15 cellular contexts compared by ENCODE assay signal in genomic region chr1:1148061-1148460, GRCh38. TPM values are rescaled to one million over a fixed set of nuclear protein-coding genes. Genes with fewer than 3 reads are reported as not detected.
DNase-seq lines count a peak whose midpoint lies in the region; ATAC-seq, FAIRE-seq and TF ChIP-seq lines count a peak whose summit lies in the region.
"Had no signal": no experiment of that assay in that cellular context is flagged by ENCODE, and none has a peak within 500 bp of the region (broad histone marks: within the 10 kb centered on the region; RNA-seq: fewer than 3 reads in every experiment).

No MANE protein-coding gene starts in this region.

- ATAC-seq in activated naive CD8-positive, alpha-beta T cell treated with anti-CD3 and anti-CD28 coated beads, Interleukin-2, amount 50 U/mL, for 24 hours = no peak
- no peak for ATAC-seq in T-helper 17 cell
- ATAC-seq in stimulated activated memory B cell treated with anti-CD40 and anti-IgM and Interleukin-4, amounts not matched to agents 10 μg/mL and 1 μg/mL and 100 μg/mL, for 72 hours = no peak
- no peak for ATAC-seq in HG02759 (IDR thresholded peaks at IDR 0.05; ENCODE audit: unreplicated experiment)
- ATAC-seq: HCT116 had no signal

- no peaks in the 10 kb centered on the region for H3K27me3 Mint-ChIP-seq in activated naive CD8-positive, alpha-beta T cell treated with anti-CD3 and anti-CD28 coated beads for 36 hours
- H3K27me3 Mint-ChIP-seq in activated naive CD8-positive, alpha-beta T cell treated with anti-CD3 and anti-CD28 coated beads, Interleukin-2, amount 50 U/mL, for 24 hours = no peaks in the 10 kb centered on the region
- H3K27me3 Mint-ChIP-seq in T-helper 17 cell (no peaks in the 10 kb centered on the region), endothelial cell (ENCODE audit: unreplicated experiment) (peaks cover 12% of the 10 kb centered on the region)
- no peaks in the 10 kb centered on the region for H3K27me3 Mint-ChIP-seq in stimulated activated memory B cell treated with anti-CD40 and anti-IgM and Interleukin-4, amounts not matched to agents 10 μg/mL and 1 μg/mL and 100 μg/mL, for 72 hours

- H3K9me3 Mint-ChIP-seq in activated naive CD8-positive, alpha-beta T cell treated with anti-CD3 and anti-CD28 coated beads for 36 hours = peaks cover 11% of the 10 kb centered on the region
- H3K9me3 Mint-ChIP-seq in activated naive CD8-positive, alpha-beta T cell treated with anti-CD3 and anti-CD28 coated beads, Interleukin-2, amount 50 U/mL, for 24 hours = peaks cover 10% of the 10 kb centered on the region
- peaks cover 10% of the 10 kb centered on the region for H3K9me3 Mint-ChIP-seq in endothelial cell (ENCODE audit: unreplicated experiment)
- H3K9me3 Mint-ChIP-seq in stimulated activated memory B cell treated with anti-CD40 and anti-IgM and Interleukin-4, amounts not matched to agents 10 μg/mL and 1 μg/mL and 100 μg/mL, for 72 hours = peaks cover 9% of the 10 kb centered on the region

- H3K9me3 ChIP-seq in T-helper 17 cell (ENCODE audit: control insufficient read depth, low read length, poor library complexity, severe bottlenecking) = no peaks in the 10 kb centered on the region

- no peak overlapping the region for H3K4me3 Mint-ChIP-seq in activated naive CD8-positive, alpha-beta T cell treated with anti-CD3 and anti-CD28 coated beads for 36 hours
- no peak overlapping the region for H3K4me3 Mint-ChIP-seq in activated naive CD8-positive, alpha-beta T cell treated with anti-CD3 and anti-CD28 coated beads, Interleukin-2, amount 50 U/mL, for 24 hours
- H3K4me3 Mint-ChIP-seq in T-helper 17 cell (no peak overlapping the region), endothelial cell (ENCODE audit: unreplicated experiment) (no peak overlapping the region)
- H3K4me3 Mint-ChIP-seq in stimulated activated memory B cell treated with anti-CD40 and anti-IgM and Interleukin-4, amounts not matched to agents 10 μg/mL and 1 μg/mL and 100 μg/mL, for 72 hours = no peak overlapping the region

- no peak for FAIRE-seq in RCC 7860 (lab: Jason Lieb, UNC)

- DNase-seq in activated naive CD8-positive, alpha-beta T cell treated with anti-CD3 and anti-CD28 coated beads for 36 hours = no peak
- DNase-seq in activated naive CD8-positive, alpha-beta T cell treated with anti-CD3 and anti-CD28 coated beads, Interleukin-2, amount 50 U/mL, for 24 hours = no peak
- DNase-seq in T-helper 17 cell (no peak), endothelial cell (ENCODE audit: low spot score) (no peak), RCC 7860 (ENCODE audit: low spot score) (no peak), NCI-H345 (lab: John Stamatoyannopoulos, UW) (no peak)
- DNase-seq: DMS53, IMR-90 had no signal

- no peak for TF ChIP-seq CTCF in endothelial cell (IDR thresholded peaks at IDR 0.05; ENCODE audit: unreplicated experiment)

- peaks cover 2% of the 10 kb centered on the region for H3K36me3 Mint-ChIP-seq in activated naive CD8-positive, alpha-beta T cell treated with anti-CD3 and anti-CD28 coated beads for 36 hours
- peaks cover 4% of the 10 kb centered on the region for H3K36me3 Mint-ChIP-seq in activated naive CD8-positive, alpha-beta T cell treated with anti-CD3 and anti-CD28 coated beads, Interleukin-2, amount 50 U/mL, for 24 hours (ENCODE audit: low read depth)
- H3K36me3 Mint-ChIP-seq in T-helper 17 cell (ENCODE audit: low read depth) = no peaks in the 10 kb centered on the region
- peaks cover 10% of the 10 kb centered on the region for H3K36me3 Mint-ChIP-seq in endothelial cell (ENCODE audit: low read depth, unreplicated experiment)
- H3K36me3 Mint-ChIP-seq in stimulated activated memory B cell treated with anti-CD40 and anti-IgM and Interleukin-4, amounts not matched to agents 10 μg/mL and 1 μg/mL and 100 μg/mL, for 72 hours = no peaks in the 10 kb centered on the region

- peaks cover 15% of the 10 kb centered on the region for H3K4me1 Mint-ChIP-seq in activated naive CD8-positive, alpha-beta T cell treated with anti-CD3 and anti-CD28 coated beads for 36 hours
- peaks cover 15% of the 10 kb centered on the region for H3K4me1 Mint-ChIP-seq in activated naive CD8-positive, alpha-beta T cell treated with anti-CD3 and anti-CD28 coated beads, Interleukin-2, amount 50 U/mL, for 24 hours
- peaks cover 12% of the 10 kb centered on the region for H3K4me1 Mint-ChIP-seq in T-helper 17 cell
- no peaks in the 10 kb centered on the region for H3K4me1 Mint-ChIP-seq in endothelial cell (ENCODE audit: unreplicated experiment)
- peaks cover 55% of the 10 kb centered on the region for H3K4me1 Mint-ChIP-seq in stimulated activated memory B cell treated with anti-CD40 and anti-IgM and Interleukin-4, amounts not matched to agents 10 μg/mL and 1 μg/mL and 100 μg/mL, for 72 hours

- H3K27ac Mint-ChIP-seq in activated naive CD8-positive, alpha-beta T cell treated with anti-CD3 and anti-CD28 coated beads for 36 hours = peak overlapping the region; percentile 34
- no peak overlapping the region for H3K27ac Mint-ChIP-seq in activated naive CD8-positive, alpha-beta T cell treated with anti-CD3 and anti-CD28 coated beads, Interleukin-2, amount 50 U/mL, for 24 hours
- peak overlapping the region; percentile 61 for H3K27ac Mint-ChIP-seq in T-helper 17 cell
- H3K27ac Mint-ChIP-seq in endothelial cell (ENCODE audit: unreplicated experiment) = peak overlapping the region; percentile 64
- peak overlapping the region; percentile 54 for H3K27ac Mint-ChIP-seq in stimulated activated memory B cell treated with anti-CD40 and anti-IgM and Interleukin-4, amounts not matched to agents 10 μg/mL and 1 μg/mL and 100 μg/mL, for 72 hours

RNA-seq across cellular contexts. Expression of gene TTLL10, which starts 25.6 kb away (rescaled TPM):
- not detected for total RNA-seq in activated naive CD8-positive, alpha-beta T cell treated with anti-CD3 and anti-CD28 coated beads for 36 hours
- total RNA-seq in T-helper 17 cell (1 to 10 TPM in 1 of 2 donors, under 1 TPM in 1; 0.86 to 2.5 TPM), endothelial cell (ENCODE audit: unreplicated experiment) (not detected)
- total RNA-seq: A673, Daoy, H4, IMR-90 had no signal

RNA-seq across cellular contexts. Expression of gene C1orf159, which starts 32.2 kb away (rescaled TPM):
- total RNA-seq in activated naive CD8-positive, alpha-beta T cell treated with anti-CD3 and anti-CD28 coated beads for 36 hours = 10 to 100 TPM; 18.9 to 19.0 TPM
- total RNA-seq in T-helper 17 cell (10 to 100 TPM; 13.4 to 17.1 TPM), endothelial cell (ENCODE audit: unreplicated experiment) (16.6 TPM)

RNA-seq across cellular contexts. Expression of gene TNFRSF18, which starts 58.3 kb away (rescaled TPM):
- total RNA-seq in activated naive CD8-positive, alpha-beta T cell treated with anti-CD3 and anti-CD28 coated beads for 36 hours = 10 to 100 TPM; 52.5 to 53.3 TPM
- total RNA-seq in T-helper 17 cell (10 to 100 TPM; 47.9 to 80.4 TPM), endothelial cell (ENCODE audit: unreplicated experiment) (not detected)
- total RNA-seq: H4, HT-29 had no signal

Comparison
In these comparisons a context has a peak if more than half of its experiments do, and no peak if none do; other contexts are left out.
1. RNA of gene TNFRSF18, which starts 58.3 kb away (total RNA-seq): 47.9 to 80.4 TPM in T-helper 17 cell and 52.5 to 53.3 TPM in activated naive CD8-positive, alpha-beta T cell treated with anti-CD3 and anti-CD28 coated beads for 36 hours; not detected in endothelial cell (single experiment); every median in the first group is over 10 times any median in the second.